ENCODE assay signal across 18 cellular contexts in genomic region chr5:144832416-144832815, GRCh38.
A peak's percentile ranks its signal among the peaks of the same experiment; 100 is the strongest.
DNase-seq lines count a peak whose midpoint lies in the region; ATAC-seq and TF ChIP-seq lines count a peak whose summit lies in the region.
"Had no signal": no experiment of that assay in that cellular context is flagged by ENCODE, and none has a peak within 500 bp of the region (broad histone marks: within the 10 kb centered on the region; RNA-seq: fewer than 3 reads in every experiment).

No MANE protein-coding gene starts in this region.

- no peaks in the 10 kb centered on the region for H3F3A ChIP-seq in smooth muscle cell (ENCODE audit: low read depth)

- no peaks in the 10 kb centered on the region for H3K9me3 Mint-ChIP-seq in endodermal cell

- H3K9me3 ChIP-seq in adipocyte (ENCODE audit: control insufficient read depth, low read length) (no peaks in the 10 kb centered on the region), osteoblast (ENCODE audit: low read depth, low read length) (no peaks in the 10 kb centered on the region), smooth muscle cell (replicated peaks; ENCODE audit: low read depth) (no peaks in the 10 kb centered on the region), endodermal cell (ENCODE audit: control insufficient read depth, low read length) (no peaks in the 10 kb centered on the region)

- H3K4me2 ChIP-seq in osteoblast (ENCODE audit: insufficient read depth, low read length) (no peak overlapping the region), smooth muscle cell (no peak overlapping the region)

- H3K4me1 ChIP-seq in adipocyte (ENCODE audit: control insufficient read depth, insufficient read depth, low read length) (peaks cover 12% of the 10 kb centered on the region), osteoblast (ENCODE audit: insufficient read depth, low read length) (no peaks in the 10 kb centered on the region), smooth muscle cell (ENCODE audit: low read depth) (no peaks in the 10 kb centered on the region), endodermal cell (ENCODE audit: control insufficient read depth, insufficient read depth, low read length) (no peaks in the 10 kb centered on the region)

- ATAC-seq in GM19455 (IDR thresholded peaks at IDR 0.05; ENCODE audit: unreplicated experiment): no peak
- ATAC-seq: HCT116 had no signal

- H3K27ac ChIP-seq in osteoblast (ENCODE audit: low read depth, low read length): no peak overlapping the region
- H3K27ac ChIP-seq in smooth muscle cell (ENCODE audit: low read depth): no peak overlapping the region
- H3K27ac ChIP-seq in endodermal cell (ENCODE audit: low read depth, low read length): no peak overlapping the region
- H3K27ac ChIP-seq: GM23248 had no signal

- H3K36me3 ChIP-seq in adipocyte (ENCODE audit: control insufficient read depth, insufficient read depth, low read length, severe bottlenecking) (no peaks in the 10 kb centered on the region), osteoblast (ENCODE audit: insufficient read depth, low read length) (no peaks in the 10 kb centered on the region), smooth muscle cell (ENCODE audit: low read depth) (no peaks in the 10 kb centered on the region), endodermal cell (ENCODE audit: control insufficient read depth, insufficient read depth, low read length) (no peaks in the 10 kb centered on the region)

- no peak overlapping the region for H3K4me3 Mint-ChIP-seq in endodermal cell
- H3K4me3 Mint-ChIP-seq: CD4-positive, alpha-beta memory T cell had no signal

- H2AFZ ChIP-seq in osteoblast (ENCODE audit: low read length) (no peak overlapping the region), smooth muscle cell (ENCODE audit: low read depth) (no peak overlapping the region)
- H2AFZ ChIP-seq: GM23248 had no signal

- H3K9ac ChIP-seq in adipocyte (ENCODE audit: low read length): no peak overlapping the region
- H3K9ac ChIP-seq in smooth muscle cell (ENCODE audit: low read depth): no peak overlapping the region
- no peak overlapping the region for H3K9ac ChIP-seq in endodermal cell (ENCODE audit: extremely low read depth, low read length, poor library complexity, severe bottlenecking)
- H3K9ac ChIP-seq: GM23248 had no signal

- H3K4me1 Mint-ChIP-seq in endodermal cell: no peaks in the 10 kb centered on the region
- H3K4me1 Mint-ChIP-seq: CD4-positive, alpha-beta memory T cell had no signal

- DNase-seq in EL (peak; percentile 8), LHCN-M2 (ENCODE audit: low read depth) (peak; percentile 33), adipocyte (ENCODE audit: low read depth) (peak; percentile 65), osteoblast (ENCODE audit: insufficient read length, low spot score, missing footprints) (peak; percentile 29), smooth muscle cell (lab: John Stamatoyannopoulos, UW; ENCODE audit: unreplicated experiment) (no peak), NCI-H1436 (lab: John Stamatoyannopoulos, UW) (no peak), endodermal cell (no peak)
- DNase-seq: C1 segment of cervical spinal cord; Calu3; CD4-positive, alpha-beta memory T cell; COR-L47; DMS153; DND-41; GDM1; GM23248; H7 had no signal

- H4K20me1 ChIP-seq in osteoblast (ENCODE audit: insufficient read depth, low read length) (no peaks in the 10 kb centered on the region), smooth muscle cell (ENCODE audit: low read depth) (no peaks in the 10 kb centered on the region)

- H3K79me2 ChIP-seq in osteoblast (ENCODE audit: insufficient read depth, low read length): no peaks in the 10 kb centered on the region
- no peaks in the 10 kb centered on the region for H3K79me2 ChIP-seq in smooth muscle cell (ENCODE audit: low read depth)

- no peaks in the 10 kb centered on the region for H3K27me3 Mint-ChIP-seq in endodermal cell (ENCODE audit: insufficient read depth)
- H3K27me3 Mint-ChIP-seq: CD4-positive, alpha-beta memory T cell had no signal

- no peaks in the 10 kb centered on the region for H3K36me3 Mint-ChIP-seq in endodermal cell (ENCODE audit: low read depth)
- H3K36me3 Mint-ChIP-seq: CD4-positive, alpha-beta memory T cell had no signal

- TF ChIP-seq CTCF in osteoblast (IDR thresholded peaks at IDR 0.05; ENCODE audit: extremely low read depth, low read depth, low read length): no peak
- TF ChIP-seq CTCF in smooth muscle cell (IDR thresholded peaks at IDR 0.05; ENCODE audit: borderline replicate concordance, insufficient read depth, poor library complexity, severe bottlenecking): no peak
- TF ChIP-seq CTCF in endodermal cell (conservative IDR thresholded peaks at IDR 0.05): no peak

- H3K27me3 ChIP-seq in adipocyte (replicated peaks; ENCODE audit: control insufficient read depth, insufficient read depth, low read length) (no peaks in the 10 kb centered on the region), osteoblast (ENCODE audit: insufficient read depth, low read length) (no peaks in the 10 kb centered on the region), smooth muscle cell (ENCODE audit: low read depth) (no peaks in the 10 kb centered on the region), endodermal cell (ENCODE audit: control insufficient read depth, insufficient read depth, low read length, poor library complexity, severe bottlenecking) (no peaks in the 10 kb centered on the region)

- H3K27ac Mint-ChIP-seq in endodermal cell: no peak overlapping the region
- H3K27ac Mint-ChIP-seq: CD4-positive, alpha-beta memory T cell had no signal

- no peak overlapping the region for H3K4me3 ChIP-seq in adipocyte (ENCODE audit: low read length)
- no peak overlapping the region for H3K4me3 ChIP-seq in osteoblast (ENCODE audit: insufficient read depth, low read length)
- no peak overlapping the region for H3K4me3 ChIP-seq in smooth muscle cell
- H3K4me3 ChIP-seq in endodermal cell (ENCODE audit: low read length): no peak overlapping the region
- H3K4me3 ChIP-seq: GM23248 had no signal

Comparison
In these comparisons a context has a peak if more than half of its experiments do, and no peak if none do; other contexts are left out.
1. DNase-seq: peak in EL (single experiment), LHCN-M2 (single experiment), adipocyte (single experiment) and osteoblast (single experiment); none in smooth muscle cell (single experiment), NCI-H1436 (single experiment) and endodermal cell (single experiment).